In the genomic region with DNA sequence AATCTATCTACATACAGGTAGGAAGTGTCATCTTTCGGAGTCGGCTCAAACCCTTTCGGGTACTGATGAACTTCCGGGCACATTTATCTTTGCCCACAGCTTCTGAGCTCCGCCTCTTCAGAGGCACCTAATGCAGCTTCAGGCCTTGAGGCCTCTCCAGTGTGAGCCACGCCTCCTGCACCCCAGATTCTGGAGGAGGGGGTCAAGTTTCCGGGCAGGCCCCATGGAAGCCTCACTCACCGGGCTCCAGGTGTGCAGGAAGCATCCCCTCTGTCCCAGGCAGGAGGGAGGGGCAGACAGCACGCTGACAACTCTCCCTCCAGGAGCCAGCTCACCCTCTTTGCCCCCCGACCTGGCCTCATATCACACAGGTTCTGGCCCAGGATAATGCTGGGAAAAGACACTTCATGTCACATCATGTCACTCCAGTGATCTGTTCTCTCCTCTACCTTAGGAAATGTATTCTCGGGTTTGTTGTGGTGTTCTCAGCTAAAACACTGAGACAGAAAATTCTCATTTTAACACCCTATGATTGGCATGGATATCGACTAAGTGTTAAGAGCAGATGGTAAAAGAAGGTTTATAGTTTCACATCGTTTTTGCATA, we compare ENCODE assay signal across 31 cellular contexts.
"Had no signal": no experiment of that assay in that cellular context is flagged by ENCODE, and none has a peak within 500 bp of the region (broad histone marks: within the 10 kb centered on the region; RNA-seq: fewer than 3 reads in every experiment).

No MANE protein-coding gene starts in this region.

- DNase-seq: dermis blood vessel endothelial cell; effector memory CD8-positive, alpha-beta T cell; erythroblast; esophagus squamous epithelium; foreskin melanocyte; glutamatergic neuron; heart right ventricle; hippocampal formation; kidney; mucosa of descending colon; naive B cell; occipital lobe; ovary; posterior cingulate gyrus; psoas muscle; right cardiac atrium; sigmoid colon; stimulated activated CD4-positive, alpha-beta T cell treated with anti-CD3 and anti-CD28 coated beads, Interleukin-2, amount 100 ng/mL, for 24 hours; stimulated activated CD4-positive, alpha-beta T cell treated with anti-CD3 and anti-CD28 coated beads, Interleukin-4, amount 100 ng/mL, for 24 hours; stimulated activated naive CD4-positive, alpha-beta T cell treated with Interleukin-2 at 50 U/mL for 16 hours; stomach; testis; tibial artery; upper lobe of left lung had no signal

- H3K9me3 ChIP-seq: esophagus squamous epithelium, heart right ventricle, mucosa of descending colon, ovary, psoas muscle, sigmoid colon, stomach, testis, tibial artery, upper lobe of left lung had no signal

- H3K27me3 ChIP-seq: esophagus squamous epithelium, ovary, sigmoid colon, stomach, testis, tibial artery, upper lobe of left lung had no signal

- FAIRE-seq: endometrium, kidney, urothelium cell line had no signal

- H3K4me1 ChIP-seq: esophagus squamous epithelium, psoas muscle, sigmoid colon, tibial artery had no signal

- H3K36me3 ChIP-seq: esophagus squamous epithelium, heart right ventricle, ovary, sigmoid colon, stomach, tibial artery, upper lobe of left lung had no signal

- H3K4me3 ChIP-seq: coronary artery, esophagus squamous epithelium, heart right ventricle, lung, mucosa of descending colon, ovary, psoas muscle, sigmoid colon, stomach, testis, tibial artery, upper lobe of left lung had no signal

- ATAC-seq: effector memory CD8-positive, alpha-beta T cell; heart right ventricle; left lobe of liver; mucosa of descending colon; natural killer cell treated with Interleukin-12 subunit alpha and Interleukin-12 subunit beta and Interleukin-15 and Interleukin-18, amount 100 ng/mL, for 72 hours; psoas muscle; right cardiac atrium; stimulated activated effector memory CD8-positive, alpha-beta T cell treated with anti-CD3 and anti-CD28 coated beads, Interleukin-12 subunit alpha, Interleukin-12 subunit beta, amount 100 ng/mL, for 72 hours had no signal

- H3K27ac ChIP-seq: coronary artery, esophagus squamous epithelium, heart right ventricle, ovary, psoas muscle, sigmoid colon, stomach, testis, tibial artery, upper lobe of left lung had no signal
